In genomic region chr2:15745907-15746306, GRCh38 we compare ENCODE assay signal across 14 cellular contexts.
"Had no signal": no experiment of that assay in that cellular context is flagged by ENCODE, and none has a peak within 500 bp of the region (broad histone marks: within the 10 kb centered on the region; RNA-seq: fewer than 3 reads in every experiment).

No MANE protein-coding gene starts in this region.

- H3K9me3 ChIP-seq: breast epithelium, colonic mucosa had no signal

- H3K36me3 ChIP-seq: breast epithelium, colonic mucosa had no signal

- H3K9me3 Mint-ChIP-seq: activated T-helper 17 cell treated with anti-CD3 and anti-CD28 coated beads, Interleukin-2, amount 50 U/mL, for 72 hours had no signal

- H3K27ac Mint-ChIP-seq: activated CD8-positive, alpha-beta T cell treated with anti-CD3 and anti-CD28 coated beads, Interleukin-2, amount 10 ng/mL, durations not matched to agents 7 days and 5 days; activated naive CD8-positive, alpha-beta T cell treated with anti-CD3 and anti-CD28 coated beads, Interleukin-2, amount 10 ng/mL, durations not matched to agents 7 days and 5 days; activated T-helper 17 cell treated with anti-CD3 and anti-CD28 coated beads, Interleukin-2, amount 50 U/mL, for 72 hours had no signal

- H3K36me3 Mint-ChIP-seq: activated naive CD8-positive, alpha-beta T cell treated with anti-CD3 and anti-CD28 coated beads, Interleukin-2, amount 10 ng/mL, durations not matched to agents 7 days and 5 days had no signal

- H3K4me3 Mint-ChIP-seq: activated CD8-positive, alpha-beta T cell treated with anti-CD3 and anti-CD28 coated beads, Interleukin-2, amount 10 ng/mL, durations not matched to agents 7 days and 5 days; activated naive CD4-positive, alpha-beta T cell treated with anti-CD3 and anti-CD28 coated beads for 36 hours; activated naive CD8-positive, alpha-beta T cell treated with anti-CD3 and anti-CD28 coated beads, Interleukin-2, amount 10 ng/mL, durations not matched to agents 7 days and 5 days; activated T-helper 17 cell treated with anti-CD3 and anti-CD28 coated beads, Interleukin-2, amount 50 U/mL, for 72 hours had no signal

- H3K27me3 ChIP-seq: colonic mucosa had no signal

- ATAC-seq: activated CD8-positive, alpha-beta T cell treated with anti-CD3 and anti-CD28 coated beads, Interleukin-2, amount 10 ng/mL, durations not matched to agents 7 days and 5 days; activated T-helper 17 cell treated with anti-CD3 and anti-CD28 coated beads, Interleukin-2, amount 50 U/mL, for 72 hours had no signal

- DNase-seq: activated CD4-positive, alpha-beta T cell treated with anti-CD3 and anti-CD28 coated beads for 1 hour; activated CD4-positive, alpha-beta T cell treated with anti-CD3 and anti-CD28 coated beads, Interleukin-2, amount 50 U/mL, for 1 hour; activated CD8-positive, alpha-beta T cell treated with anti-CD3 and anti-CD28 coated beads, Interleukin-2, amount 10 ng/mL, durations not matched to agents 7 days and 5 days; activated naive CD4-positive, alpha-beta T cell treated with anti-CD3 and anti-CD28 coated beads for 36 hours; activated naive CD8-positive, alpha-beta T cell treated with anti-CD3 and anti-CD28 coated beads, Interleukin-2, amount 10 ng/mL, durations not matched to agents 7 days and 5 days; amniotic stem cell; colonic mucosa; occipital lobe; stimulated activated CD4-positive, alpha-beta T cell treated with anti-CD3 and anti-CD28 coated beads, Interleukin-2, amount 100 ng/mL, for 48 hours; stimulated activated CD8-positive, alpha-beta memory T cell treated with anti-CD3 and anti-CD28 coated beads, Interleukin-4, amount 100 ng/mL, for 48 hours; stimulated activated naive CD4-positive, alpha-beta T cell; T-helper 9 cell had no signal

- H3K4me1 Mint-ChIP-seq: activated naive CD8-positive, alpha-beta T cell treated with anti-CD3 and anti-CD28 coated beads, Interleukin-2, amount 10 ng/mL, durations not matched to agents 7 days and 5 days; activated T-helper 17 cell treated with anti-CD3 and anti-CD28 coated beads, Interleukin-2, amount 50 U/mL, for 72 hours had no signal

- H3K4me3 ChIP-seq: breast epithelium, colonic mucosa had no signal

- H3K27ac ChIP-seq: breast epithelium, colonic mucosa had no signal

- H3K4me1 ChIP-seq: breast epithelium, colonic mucosa had no signal
